8 cellular contexts compared by ENCODE assay signal in the genomic region with DNA sequence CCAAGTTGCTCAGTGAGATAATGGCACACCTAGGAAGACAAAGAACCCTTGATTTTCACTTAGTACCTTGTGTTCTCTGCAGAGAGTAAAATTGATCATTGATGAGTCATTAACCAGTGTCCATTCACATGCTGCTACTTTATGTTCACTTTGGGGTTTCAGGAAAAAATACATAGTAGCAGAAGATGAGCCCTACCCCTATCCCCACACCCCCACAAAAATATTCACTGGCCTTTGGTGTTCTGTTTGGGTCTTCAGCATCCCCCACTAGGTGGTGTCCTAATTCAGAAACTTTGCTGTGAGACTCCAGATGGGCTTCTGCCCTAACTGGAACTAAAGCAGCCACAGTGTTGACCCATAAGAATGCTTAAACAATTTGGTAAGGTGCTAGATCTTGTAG.
DNase-seq lines count a peak whose midpoint lies in the region; ATAC-seq and TF ChIP-seq lines count a peak whose summit lies in the region.

No MANE protein-coding gene starts in this region.

- peak; percentile 56 for TF ChIP-seq CTCF in retinal pigment epithelial cell (conservative IDR thresholded peaks at IDR 0.05; ENCODE audit: low read depth, low read length)

- no peak overlapping the region for H3K4me3 ChIP-seq in retinal pigment epithelial cell (ENCODE audit: low read length)

- DNase-seq in stimulated activated CD4-positive, alpha-beta T cell treated with anti-CD3 and anti-CD28 coated beads, Interleukin-15, amount 100 ng/mL, for 24 hours: peak; percentile 21
- DNase-seq in stimulated activated CD4-positive, alpha-beta T cell treated with anti-CD3 and anti-CD28 coated beads, Interleukin-2, amount 100 ng/mL, for 24 hours: no peak
- DNase-seq in T-helper 1 cell: peak in 3 of 5 donors; percentile 4 to 36 (median 7)
- DNase-seq in fibroblast of the conjunctiva (ENCODE audit: low read depth): peak; percentile 49
- DNase-seq in retinal pigment epithelial cell (ENCODE audit: low read depth): no peak
- no peak for DNase-seq in NCI-H187 treated with DMSO at 0.1 percent for 48 hours (lab: John Stamatoyannopoulos, UW)
- no peak for DNase-seq in GM19240 (ENCODE audit: insufficient read length, low spot score)

- peak; percentile 64 for ATAC-seq in HG02981 (IDR thresholded peaks at IDR 0.05; ENCODE audit: unreplicated experiment)

Comparison
In these comparisons a context has a peak if more than half of its experiments do, and no peak if none do; other contexts are left out.
1. DNase-seq: peak in stimulated activated CD4-positive, alpha-beta T cell treated with anti-CD3 and anti-CD28 coated beads, Interleukin-15, amount 100 ng/mL, for 24 hours (single experiment), T-helper 1 cell (3 of 5) and fibroblast of the conjunctiva (single experiment); none in stimulated activated CD4-positive, alpha-beta T cell treated with anti-CD3 and anti-CD28 coated beads, Interleukin-2, amount 100 ng/mL, for 24 hours (0 of 2), retinal pigment epithelial cell (single experiment), NCI-H187 treated with DMSO at 0.1 percent for 48 hours (single experiment) and GM19240 (single experiment).